In the genomic region with DNA sequence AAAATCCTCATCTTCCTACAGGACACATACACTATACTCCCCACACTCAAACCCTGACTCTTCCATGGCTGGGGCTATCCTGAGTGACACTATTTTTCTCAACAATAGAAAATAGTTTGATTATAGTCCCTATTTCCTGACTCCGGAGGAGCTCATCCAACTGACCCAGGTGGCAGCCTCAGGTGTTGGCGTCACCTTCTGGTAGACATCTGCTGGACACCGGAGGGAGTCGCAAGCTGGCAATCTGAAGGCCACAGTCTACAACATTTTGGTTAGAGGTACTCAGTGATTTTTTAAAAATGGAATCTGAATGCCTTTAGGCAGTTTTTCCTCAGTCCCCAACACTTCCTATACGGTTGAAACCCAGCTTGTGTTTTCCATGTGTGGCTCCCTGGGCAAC, we compare ENCODE assay signal across 1 cellular context.
TF ChIP-seq lines count a peak whose summit lies in the region.

No MANE protein-coding gene starts in this region.

TF ChIP-seq in HepG2, 621 proteins besides CTCF, POLR2A, EP300 and RAD21:
- TF ChIP-seq IRF2 (CRISPR knock-in tag; IDR thresholded peaks at IDR 0.05) (0 out of 2 replicates have a peak, but pooled peaks have one; percentile 23), STAG1 (CRISPR knock-in tag; IDR thresholded peaks at IDR 0.05) (peak; percentile 66), SMC3 (IDR thresholded peaks at IDR 0.05; ENCODE audit: low read length) (peak; percentile 34), ETV6 (CRISPR knock-in tag; conservative IDR thresholded peaks at IDR 0.05) (no peak), ZMYM4 (CRISPR knock-in tag; IDR thresholded peaks at IDR 0.05) (0 out of 2 replicates have a peak, but pooled peaks have one; percentile 22), ZNF136 (CRISPR knock-in tag; IDR thresholded peaks at IDR 0.05; ENCODE audit: low read depth) (no peak), TAF1 (CRISPR knock-in tag; IDR thresholded peaks at IDR 0.05) (0 out of 2 replicates have a peak, but pooled peaks have one; percentile 1), BCL6 (CRISPR knock-in tag; IDR thresholded peaks at IDR 0.05) (peak; percentile 13; the same call in 1 of the 2 replicates)
- TF ChIP-seq, protein P1, sequence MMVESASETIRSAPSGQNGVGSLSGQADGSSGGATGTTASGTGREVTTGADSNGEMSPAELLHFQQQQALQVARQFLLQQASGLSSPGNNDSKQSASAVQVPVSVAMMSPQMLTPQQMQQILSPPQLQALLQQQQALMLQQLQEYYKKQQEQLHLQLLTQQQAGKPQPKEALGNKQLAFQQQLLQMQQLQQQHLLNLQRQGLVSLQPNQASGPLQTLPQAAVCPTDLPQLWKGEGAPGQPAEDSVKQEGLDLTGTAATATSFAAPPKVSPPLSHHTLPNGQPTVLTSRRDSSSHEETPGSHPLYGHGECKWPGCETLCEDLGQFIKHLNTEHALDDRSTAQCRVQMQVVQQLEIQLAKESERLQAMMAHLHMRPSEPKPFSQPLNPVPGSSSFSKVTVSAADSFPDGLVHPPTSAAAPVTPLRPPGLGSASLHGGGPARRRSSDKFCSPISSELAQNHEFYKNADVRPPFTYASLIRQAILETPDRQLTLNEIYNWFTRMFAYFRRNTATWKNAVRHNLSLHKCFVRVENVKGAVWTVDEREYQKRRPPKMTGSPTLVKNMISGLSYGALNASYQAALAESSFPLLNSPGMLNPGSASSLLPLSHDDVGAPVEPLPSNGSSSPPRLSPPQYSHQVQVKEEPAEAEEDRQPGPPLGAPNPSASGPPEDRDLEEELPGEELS (CRISPR knock-in tag; IDR thresholded peaks at IDR 0.05) = peak; percentile 37; the same call in 1 of the 2 replicates
